In genomic region chr14:103243764-103244737, GRCh38 we compare ENCODE assay signal across 1 cellular context.
TF ChIP-seq lines count a peak whose summit lies in the region.

No MANE protein-coding gene starts in this region.

TF ChIP-seq in K562, 482 proteins besides CTCF, POLR2A, EP300 and RAD21 (continued from another document):
- TF ChIP-seq VEZF1 (CRISPR knock-in tag; IDR thresholded peaks at IDR 0.05) = 0 out of 2 replicates have a peak, but pooled peaks have one; percentile 15
TF ChIP-seq in K562: peak in this region for 1.
